In the genomic region with DNA sequence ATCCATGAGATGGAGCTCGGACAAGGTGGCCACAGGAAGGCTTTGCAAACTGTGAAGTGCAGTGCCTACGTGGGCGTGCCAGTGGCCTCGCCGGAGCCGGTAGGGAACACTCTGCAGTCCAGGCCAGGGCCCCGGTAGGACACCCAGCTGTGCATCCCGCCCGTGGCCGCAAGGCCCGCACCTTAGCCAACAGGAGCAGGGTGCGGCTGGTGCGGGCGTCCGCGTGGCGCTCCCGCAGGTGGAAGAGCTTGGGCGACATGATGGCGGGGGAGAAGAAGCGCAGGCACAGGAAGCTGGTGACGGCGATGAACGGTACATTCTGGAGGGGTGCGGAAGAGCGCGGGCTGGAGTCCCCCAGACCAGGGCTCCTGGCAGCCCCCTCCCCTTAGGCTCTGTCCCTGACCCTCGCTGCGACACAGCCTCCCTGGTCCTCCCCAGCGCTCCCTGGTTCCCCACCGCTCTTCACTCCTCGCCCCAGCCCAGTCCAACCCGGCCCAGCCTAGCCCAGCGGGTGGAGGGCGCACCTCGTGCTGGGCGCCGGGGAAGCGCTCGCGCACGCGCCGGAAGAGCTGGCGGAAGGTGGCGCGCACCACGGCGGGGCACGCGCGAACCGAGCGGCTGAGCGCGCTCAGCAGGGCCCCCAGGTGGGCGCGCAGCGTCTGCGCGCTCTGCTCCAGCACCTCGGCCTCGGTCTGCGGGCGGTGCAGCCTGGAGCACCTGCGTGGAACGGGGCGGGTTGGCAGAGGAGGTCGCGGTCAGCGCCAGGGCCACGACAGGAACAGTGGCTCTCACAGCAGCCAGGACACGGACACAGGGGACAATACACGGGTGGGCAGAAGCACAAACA, we compare ENCODE assay signal across 13 cellular contexts. TPM values are rescaled to one million over a fixed set of nuclear protein-coding genes. Genes with fewer than 3 reads are reported as not detected.
DNase-seq lines count a peak whose midpoint lies in the region; ATAC-seq and TF ChIP-seq lines count a peak whose summit lies in the region.
"Not testable (repeated sequence)": the region's sequence is repeated elsewhere in the genome, so short reads cannot be mapped to it uniquely, and the experiment has no call there.
"Had no signal": no experiment of that assay in that cellular context is flagged by ENCODE, and none has a peak within 500 bp of the region (broad histone marks: within the 10 kb centered on the region; RNA-seq: fewer than 3 reads in every experiment).

No MANE protein-coding gene starts in this region.

- not testable (repeated sequence) for H3K27ac ChIP-seq in right lobe of liver

- H3K27me3 ChIP-seq in Loucy (ENCODE audit: insufficient read depth, low read length, poor library complexity, severe bottlenecking); right lobe of liver: not testable (repeated sequence)

- not testable (repeated sequence) for H3F3A ChIP-seq in Loucy (ENCODE audit: low read depth)

- not testable (repeated sequence) for H3K27ac Mint-ChIP-seq in activated T-cell treated with anti-CD3 and anti-CD28 coated beads, Interleukin-2, amount 50 U/mL, for 72 hours

- peak overlapping the region; percentile 34 for H3K4me3 ChIP-seq in GM12865 (ENCODE audit: low read depth, low read length)
- H3K4me3 ChIP-seq in Loucy (ENCODE audit: low read length, poor library complexity, severe bottlenecking): peak overlapping the region; percentile 43
- not testable (repeated sequence) for H3K4me3 ChIP-seq in right lobe of liver

- no CpG with 5 or more reads among the region's 74 CpGs for WGBS in right lobe of liver (ENCODE audit: insufficient coverage, low coverage, low lambda C conversion rate, missing lambda C conversion rate)

- H3K4me3 Mint-ChIP-seq in activated T-cell treated with anti-CD3 and anti-CD28 coated beads, Interleukin-2, amount 50 U/mL, for 72 hours: not testable (repeated sequence)

- ATAC-seq in GM19452 (IDR thresholded peaks at IDR 0.05; ENCODE audit: unreplicated experiment): peak; percentile 69
- peak; percentile 61 for ATAC-seq in HG02571 (IDR thresholded peaks at IDR 0.05; ENCODE audit: unreplicated experiment)
- ATAC-seq in HG03097 (IDR thresholded peaks at IDR 0.05; ENCODE audit: low FRiP score, unreplicated experiment): peak; percentile 50
- peak; percentile 80 to 82 for ATAC-seq in activated T-cell treated with anti-CD3 and anti-CD28 coated beads, Interleukin-2, amount 50 U/mL, for 72 hours (replicated peaks in 1 of 2)
- ATAC-seq in right lobe of liver: peak; percentile 44 to 57 (median 48)
- ATAC-seq in stimulated activated naive CD8-positive, alpha-beta T cell treated with anti-CD3 and anti-CD28 coated beads, Interleukin-15, Interleukin-2, amounts not matched to agents 100 U/mL and 50 U/mL, for 24 hours: peak; percentile 77

- H3K9me3 ChIP-seq in Loucy (ENCODE audit: insufficient read depth, low read depth, low read length); right lobe of liver: not testable (repeated sequence)

- not testable (repeated sequence) for H3K9ac ChIP-seq in Loucy (ENCODE audit: low read depth, low read length, poor library complexity, severe bottlenecking)

- H3K36me3 Mint-ChIP-seq in activated T-cell treated with anti-CD3 and anti-CD28 coated beads, Interleukin-2, amount 50 U/mL, for 72 hours (ENCODE audit: insufficient read depth in 2 of 2): not testable (repeated sequence)

- H3K4me2 ChIP-seq in Loucy (ENCODE audit: low read depth, low read length, poor library complexity, severe bottlenecking): not testable (repeated sequence)

- TF ChIP-seq CTCF in GM12865 (IDR thresholded peaks at IDR 0.05; ENCODE audit: insufficient read depth, low read depth, low read length, missing control alignments); Loucy (conservative IDR thresholded peaks at IDR 0.05; ENCODE audit: low read length); right lobe of liver (IDR thresholded peaks at IDR 0.05): not testable (repeated sequence)

- H3K4me1 ChIP-seq in Loucy (ENCODE audit: insufficient read depth, low read length, poor library complexity, severe bottlenecking); right lobe of liver: not testable (repeated sequence)

- not testable (repeated sequence) for H3K9me2 ChIP-seq in Loucy (replicated peaks; ENCODE audit: low read depth, low read length)

- H3K4me1 Mint-ChIP-seq in activated T-cell treated with anti-CD3 and anti-CD28 coated beads, Interleukin-2, amount 50 U/mL, for 72 hours (ENCODE audit: low read depth): not testable (repeated sequence)

- TF ChIP-seq POLR2A in right lobe of liver (IDR thresholded peaks at IDR 0.05): not testable (repeated sequence)

- H3K9me3 Mint-ChIP-seq in activated T-cell treated with anti-CD3 and anti-CD28 coated beads, Interleukin-2, amount 50 U/mL, for 72 hours: not testable (repeated sequence)

- not testable (repeated sequence) for H3K36me3 ChIP-seq in Loucy (ENCODE audit: insufficient read depth, low read length); right lobe of liver

- not testable (repeated sequence) for H3K27me3 Mint-ChIP-seq in activated T-cell treated with anti-CD3 and anti-CD28 coated beads, Interleukin-2, amount 50 U/mL, for 72 hours (ENCODE audit: low read depth)

- intact Hi-C loops in right lobe of liver (cut with DNase I): not testable (repeated sequence)

- H4K20me1 ChIP-seq in Loucy (ENCODE audit: insufficient read depth, low read length, poor library complexity, severe bottlenecking): not testable (repeated sequence)

- not testable (repeated sequence) for H2AFZ ChIP-seq in Loucy (ENCODE audit: low read length)

- not testable (repeated sequence) for H3K79me2 ChIP-seq in Loucy (ENCODE audit: insufficient read depth, low read length)

- DNase-seq in GM12865 (ENCODE audit: low read depth); right lobe of liver; stimulated activated naive CD8-positive, alpha-beta T cell treated with anti-CD3 and anti-CD28 coated beads, Interleukin-15, Interleukin-2, amounts not matched to agents 100 U/mL and 50 U/mL, for 24 hours: not testable (repeated sequence)
- DNase-seq in activated T-cell treated with anti-CD3 and anti-CD28 coated beads, Interleukin-2, amount 50 U/mL, for 72 hours: peak in 1 of 2 donors; percentile 12

RNA-seq across cellular contexts. Expression of gene POLR2J2, which starts 18.2 kb away (rescaled TPM):
- 10 to 100 TPM; 11.4 to 23.4 TPM for total RNA-seq in activated T-cell treated with anti-CD3 and anti-CD28 coated beads, Interleukin-2, amount 50 U/mL, for 72 hours
- 1 to 10 TPM in 4 of 6 experiments, under 1 TPM in 2; 0.25 to 9.5 (median 5.2) TPM for total RNA-seq in right lobe of liver

RNA-seq across cellular contexts. Expression of gene SPDYE2B, which starts 39.5 kb away (rescaled TPM):
- total RNA-seq in activated T-cell treated with anti-CD3 and anti-CD28 coated beads, Interleukin-2, amount 50 U/mL, for 72 hours: not detected
- not detected for total RNA-seq in right lobe of liver
- total RNA-seq: cerebellum, endothelial cell of umbilical vein, glomerular endothelial cell, pulmonary artery endothelial cell, SJCRH30 had no signal

RNA-seq across cellular contexts. Expression of gene UPK3BL1, which starts 47.1 kb away (rescaled TPM):
- 10 to 100 TPM; 13.3 to 58.8 TPM for total RNA-seq in activated T-cell treated with anti-CD3 and anti-CD28 coated beads, Interleukin-2, amount 50 U/mL, for 72 hours
- total RNA-seq in right lobe of liver: 10 to 100 TPM in 2 of 6 experiments, 1 to 10 TPM in 4; 6.2 to 12.4 (median 8.8) TPM

RNA-seq across cellular contexts. Expression of gene FAM185A, which starts 59.1 kb away (rescaled TPM):
- 1 to 10 TPM; 7.0 to 8.3 TPM for total RNA-seq in activated T-cell treated with anti-CD3 and anti-CD28 coated beads, Interleukin-2, amount 50 U/mL, for 72 hours
- 10 to 100 TPM in 2 of 6 experiments, 1 to 10 TPM in 4; 6.4 to 13.5 (median 8.4) TPM for total RNA-seq in right lobe of liver
